ENCODE assay signal across 37 cellular contexts in the genomic region with DNA sequence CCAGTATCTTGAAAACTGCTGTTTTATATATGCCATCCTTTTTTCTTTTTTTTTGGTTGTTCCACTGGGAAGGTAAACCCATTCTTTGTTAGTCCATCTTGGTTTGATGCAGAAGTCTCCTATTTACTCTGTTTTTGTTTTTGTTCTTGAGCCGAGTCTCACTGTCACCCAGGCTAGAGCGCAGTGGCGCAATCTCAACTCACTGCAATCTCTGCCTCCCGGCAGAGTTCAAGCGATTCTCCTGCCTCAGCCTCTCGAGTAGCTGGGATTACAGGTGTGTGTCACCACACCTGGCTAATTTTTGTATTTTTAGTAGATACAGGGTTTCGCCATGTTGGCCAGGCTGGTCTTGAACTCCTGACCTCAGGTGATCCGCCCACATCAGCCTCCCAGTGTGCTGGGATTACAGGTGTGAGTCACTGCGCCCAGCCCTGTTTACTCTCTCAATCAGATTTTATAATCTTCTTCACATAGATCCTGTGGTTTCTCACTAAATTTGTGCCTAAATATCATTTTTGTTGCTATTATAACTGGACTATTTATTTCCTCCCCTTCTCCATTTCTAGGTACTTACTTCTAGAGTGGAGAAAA. TPM values are rescaled to one million over a fixed set of nuclear protein-coding genes. Genes with fewer than 3 reads are reported as not detected.
"Had no signal": no experiment of that assay in that cellular context is flagged by ENCODE, and none has a peak within 500 bp of the region (broad histone marks: within the 10 kb centered on the region; RNA-seq: fewer than 3 reads in every experiment).

No MANE protein-coding gene starts in this region.

- H3K4me3 ChIP-seq: adrenal gland, body of pancreas, cardiac muscle cell, coronary artery, gastroesophageal sphincter, neural progenitor cell, psoas muscle, sigmoid colon, stomach, thyroid gland, upper lobe of right lung had no signal

- H3K9me3 Mint-ChIP-seq: activated CD4-positive, alpha-beta T cell treated with anti-CD3 and anti-CD28 coated beads, Interleukin-2, amount 10 ng/mL, durations not matched to agents 24 days and 14 days; activated naive CD8-positive, alpha-beta T cell treated with anti-CD3 and anti-CD28 coated beads for 36 hours; mesothelial cell of epicardium; natural killer cell; neural progenitor cell; stimulated activated memory B cell treated with anti-CD40 and anti-IgM and Interleukin-4, amounts not matched to agents 10 μg/mL and 1 μg/mL and 100 μg/mL, for 72 hours; T-helper 1 cell treated with Interleukin-12 subunit alpha and Interleukin-12 subunit beta and Interleukin-4 antibody, amounts not matched to agents 30 μg/mL and 1 μg/mL, for 36 hours had no signal

- H3K9me3 ChIP-seq: adrenal gland, body of pancreas, gastroesophageal sphincter, psoas muscle, sigmoid colon, stomach, thyroid gland, upper lobe of right lung had no signal

- H3K4me2 ChIP-seq: neural progenitor cell had no signal

- H3K4me1 Mint-ChIP-seq: activated CD8-positive, alpha-beta memory T cell treated with anti-CD3 and anti-CD28 coated beads, Interleukin-2, amount 10 ng/mL, durations not matched to agents 7 days and 5 days; activated naive CD8-positive, alpha-beta T cell treated with anti-CD3 and anti-CD28 coated beads for 36 hours; mesothelial cell of epicardium; neural progenitor cell had no signal

- H3K9ac ChIP-seq: neural progenitor cell, parathyroid adenoma had no signal

- H3K27me3 Mint-ChIP-seq: activated CD4-positive, alpha-beta T cell treated with anti-CD3 and anti-CD28 coated beads, Interleukin-2, amount 10 ng/mL, durations not matched to agents 24 days and 14 days; activated CD8-positive, alpha-beta memory T cell treated with anti-CD3 and anti-CD28 coated beads, Interleukin-2, amount 10 ng/mL, durations not matched to agents 7 days and 5 days; activated naive CD8-positive, alpha-beta T cell treated with anti-CD3 and anti-CD28 coated beads for 36 hours; stimulated activated memory B cell treated with anti-CD40 and anti-IgM and Interleukin-4, amounts not matched to agents 10 μg/mL and 1 μg/mL and 100 μg/mL, for 72 hours had no signal

- H3K27ac ChIP-seq: adrenal gland, body of pancreas, cardiac muscle cell, coronary artery, gastroesophageal sphincter, neural progenitor cell, parathyroid adenoma, psoas muscle, sigmoid colon, stomach, thyroid gland, upper lobe of right lung, WERI-Rb-1 had no signal

- ATAC-seq: activated CD4-positive, CD25-positive, alpha-beta regulatory T cell treated with anti-CD3 and anti-CD28 coated beads, Interleukin-2, amount 50 U/mL, for 24 hours; activated CD8-positive, alpha-beta memory T cell treated with anti-CD3 and anti-CD28 coated beads, Interleukin-2, amount 10 ng/mL, durations not matched to agents 7 days and 5 days; activated CD8-positive, alpha-beta T cell treated with anti-CD3 and anti-CD28 coated beads, Interleukin-2, amount 10 ng/mL, durations not matched to agents 7 days and 5 days; body of pancreas; gastroesophageal sphincter; left cardiac atrium; natural killer cell; psoas muscle; stimulated activated memory B cell treated with anti-CD40 and anti-IgM and Interleukin-4, amounts not matched to agents 10 μg/mL and 1 μg/mL and 100 μg/mL, for 72 hours; upper lobe of right lung had no signal

- H2AFZ ChIP-seq: neural progenitor cell, parathyroid adenoma had no signal

- DNase-seq: activated CD4-positive, alpha-beta T cell treated with anti-CD3 and anti-CD28 coated beads, Interleukin-2, amount 10 ng/mL, durations not matched to agents 24 days and 14 days; activated CD8-positive, alpha-beta memory T cell treated with anti-CD3 and anti-CD28 coated beads, Interleukin-2, amount 10 ng/mL, durations not matched to agents 7 days and 5 days; activated CD8-positive, alpha-beta T cell treated with anti-CD3 and anti-CD28 coated beads, Interleukin-2, amount 10 ng/mL, durations not matched to agents 7 days and 5 days; activated naive CD4-positive, alpha-beta T cell treated with Interleukin-2 at 50 U/mL for 16 hours; activated naive CD8-positive, alpha-beta T cell treated with anti-CD3 and anti-CD28 coated beads for 36 hours; adrenal gland; aorta; body of pancreas; cerebellar nuclear complex; hippocampal formation; left cardiac atrium; mammary epithelial cell; natural killer cell; occipital lobe; psoas muscle; sigmoid colon; small intestine; stimulated activated CD4-positive, alpha-beta T cell treated with anti-CD3 and anti-CD28 coated beads, Interleukin-4, amount 100 ng/mL, for 24 hours; stomach; T1000; thyroid gland; upper lobe of right lung; WERI-Rb-1 had no signal

- H3K79me2 ChIP-seq: parathyroid adenoma had no signal

- H3K4me3 Mint-ChIP-seq: activated CD4-positive, alpha-beta T cell treated with anti-CD3 and anti-CD28 coated beads, Interleukin-2, amount 10 ng/mL, durations not matched to agents 24 days and 14 days; activated CD8-positive, alpha-beta memory T cell treated with anti-CD3 and anti-CD28 coated beads, Interleukin-2, amount 10 ng/mL, durations not matched to agents 7 days and 5 days; activated CD8-positive, alpha-beta T cell treated with anti-CD3 and anti-CD28 coated beads, Interleukin-2, amount 10 ng/mL, durations not matched to agents 7 days and 5 days; activated naive CD8-positive, alpha-beta T cell treated with anti-CD3 and anti-CD28 coated beads for 36 hours; mesothelial cell of epicardium; natural killer cell; neural progenitor cell; stimulated activated memory B cell treated with anti-CD40 and anti-IgM and Interleukin-4, amounts not matched to agents 10 μg/mL and 1 μg/mL and 100 μg/mL, for 72 hours; T-helper 1 cell treated with Interleukin-12 subunit alpha and Interleukin-12 subunit beta and Interleukin-4 antibody, amounts not matched to agents 30 μg/mL and 1 μg/mL, for 36 hours had no signal

- H3K27me3 ChIP-seq: adrenal gland, body of pancreas, cardiac muscle cell, gastroesophageal sphincter, neural progenitor cell, sigmoid colon, stomach, thyroid gland, upper lobe of right lung had no signal

- H3K4me1 ChIP-seq: adrenal gland, body of pancreas, gastroesophageal sphincter, neural progenitor cell, parathyroid adenoma, psoas muscle, sigmoid colon, stomach, thyroid gland, upper lobe of right lung had no signal

- H3K27ac Mint-ChIP-seq: activated CD4-positive, alpha-beta T cell treated with anti-CD3 and anti-CD28 coated beads, Interleukin-2, amount 10 ng/mL, durations not matched to agents 24 days and 14 days; activated CD8-positive, alpha-beta memory T cell treated with anti-CD3 and anti-CD28 coated beads, Interleukin-2, amount 10 ng/mL, durations not matched to agents 7 days and 5 days; activated CD8-positive, alpha-beta T cell treated with anti-CD3 and anti-CD28 coated beads, Interleukin-2, amount 10 ng/mL, durations not matched to agents 7 days and 5 days; activated naive CD8-positive, alpha-beta T cell treated with anti-CD3 and anti-CD28 coated beads for 36 hours; mesothelial cell of epicardium; neural progenitor cell; stimulated activated memory B cell treated with anti-CD40 and anti-IgM and Interleukin-4, amounts not matched to agents 10 μg/mL and 1 μg/mL and 100 μg/mL, for 72 hours; T-helper 1 cell treated with Interleukin-12 subunit alpha and Interleukin-12 subunit beta and Interleukin-4 antibody, amounts not matched to agents 30 μg/mL and 1 μg/mL, for 36 hours had no signal

RNA-seq across cellular contexts. Expression of a gene that starts 52.6 kb away (rescaled TPM):
- total RNA-seq: activated CD4-positive, alpha-beta T cell treated with anti-CD3 and anti-CD28 coated beads, Interleukin-2, amount 10 ng/mL, durations not matched to agents 24 days and 14 days; activated CD8-positive, alpha-beta memory T cell treated with anti-CD3 and anti-CD28 coated beads, Interleukin-2, amount 10 ng/mL, durations not matched to agents 7 days and 5 days; activated naive CD8-positive, alpha-beta T cell treated with anti-CD3 and anti-CD28 coated beads for 36 hours; aorta; body of pancreas; cardiac muscle cell; endothelial cell of umbilical vein; fibroblast of lung; fibroblast of villous mesenchyme; gastroesophageal sphincter; mammary epithelial cell; mesothelial cell of epicardium; thyroid gland; upper lobe of right lung had no signal
- polyA plus RNA-seq: aorta, endothelial cell of umbilical vein, esophagus, fibroblast of lung, keratinocyte, mammary epithelial cell, psoas muscle, sigmoid colon, small intestine, stomach had no signal
